In genomic region chr18:58429442-58429841, GRCh38 we compare ENCODE assay signal across 1 cellular context.
TF ChIP-seq lines count a peak whose summit lies in the region.

No MANE protein-coding gene starts in this region.

TF ChIP-seq in H1, 55 proteins besides CTCF, POLR2A, EP300 and RAD21:
- no peak for TF ChIP-seq CHD2 (IDR thresholded peaks at IDR 0.05; ENCODE audit: low read length)
- TF ChIP-seq KDM5A (IDR thresholded peaks at IDR 0.05; ENCODE audit: low read length): no peak
